ENCODE assay signal across 1 cellular context in the genomic region with DNA sequence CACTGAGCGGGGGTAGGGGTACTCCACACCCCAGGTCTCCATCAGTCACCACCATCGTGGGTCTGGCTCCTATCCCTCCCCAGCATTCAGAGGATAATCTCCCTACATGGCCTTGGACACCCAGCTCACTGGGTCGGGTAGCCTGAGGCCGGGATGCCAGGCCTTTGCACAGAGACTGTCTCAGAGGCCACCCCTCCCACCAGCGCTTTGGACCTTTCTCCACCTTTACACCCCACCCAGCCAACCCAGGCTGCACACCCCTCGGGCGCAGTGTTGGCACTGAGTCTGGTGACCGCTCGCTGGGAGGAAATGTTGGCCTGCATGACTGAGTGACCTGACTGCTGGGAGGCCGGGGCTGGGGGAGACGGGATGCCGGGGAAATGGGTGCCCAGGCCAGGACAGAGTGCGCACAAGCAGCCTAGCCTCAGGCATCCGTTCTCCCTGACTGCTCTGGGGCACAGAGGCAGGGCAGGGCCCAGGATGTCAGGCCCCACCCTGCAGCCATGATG.
TF ChIP-seq lines count a peak whose summit lies in the region.

No MANE protein-coding gene starts in this region.

TF ChIP-seq in GM12891, 5 proteins besides CTCF, POLR2A, EP300 and RAD21:
- no peak for TF ChIP-seq POLR2AphosphoS5 (IDR thresholded peaks at IDR 0.05; ENCODE audit: low read depth, low read length)
- no peak for TF ChIP-seq SPI1 (IDR thresholded peaks at IDR 0.05; ENCODE audit: low read depth, low read length)
- TF ChIP-seq PAX5 (IDR thresholded peaks at IDR 0.05; ENCODE audit: insufficient read depth, low read length, severe bottlenecking) = no peak
- no peak for TF ChIP-seq TAF1 (IDR thresholded peaks at IDR 0.05; ENCODE audit: low read depth, low read length)
- no peak for TF ChIP-seq POU2F2 (IDR thresholded peaks at IDR 0.05; ENCODE audit: low read depth, low read length)
